Comparison of ENCODE assay signal across 2 cellular contexts in genomic region chr2:64831977-64832328, GRCh38.
TF ChIP-seq lines count a peak whose summit lies in the region.

No MANE protein-coding gene starts in this region.

TF ChIP-seq in SK-N-SH, 30 proteins besides CTCF, POLR2A, EP300 and RAD21 (continued from another document):
- TF ChIP-seq ELF1 (IDR thresholded peaks at IDR 0.05), result no peak
- TF ChIP-seq NRF1 (IDR thresholded peaks at IDR 0.05; ENCODE audit: low read depth, low read length), result no peak
- no peak for TF ChIP-seq USF1 (IDR thresholded peaks at IDR 0.05; ENCODE audit: borderline replicate concordance, low read depth)
- no peak for TF ChIP-seq CHD2 (IDR thresholded peaks at IDR 0.05; ENCODE audit: low read length, partially characterized antibody)
- no peak for TF ChIP-seq MEF2A (IDR thresholded peaks at IDR 0.05; ENCODE audit: borderline replicate concordance, low read depth)

TF ChIP-seq in SK-N-SH treated with all-trans-retinoic acid at 6 μM for 48 hours, 23 proteins besides CTCF, POLR2A, EP300 and RAD21 (continued from another document):
- TF ChIP-seq TSHZ2 (CRISPR knock-in tag; IDR thresholded peaks at IDR 0.05) (no peak), PPARA (CRISPR knock-in tag; IDR thresholded peaks at IDR 0.05; ENCODE audit: borderline replicate concordance) (no peak), ZC3H10 (CRISPR knock-in tag; IDR thresholded peaks at IDR 0.05) (no peak), SNAI2 (CRISPR knock-in tag; IDR thresholded peaks at IDR 0.05) (no peak), ZNF70 (CRISPR knock-in tag; IDR thresholded peaks at IDR 0.05) (no peak), ISL1 (CRISPR knock-in tag; IDR thresholded peaks at IDR 0.05) (no peak), BACH2 (CRISPR knock-in tag; IDR thresholded peaks at IDR 0.05; ENCODE audit: borderline replicate concordance) (no peak), ZFP30 (CRISPR knock-in tag; IDR thresholded peaks at IDR 0.05) (no peak), ZFP3 (CRISPR knock-in tag; IDR thresholded peaks at IDR 0.05) (no peak)
- TF ChIP-seq, protein P1, sequence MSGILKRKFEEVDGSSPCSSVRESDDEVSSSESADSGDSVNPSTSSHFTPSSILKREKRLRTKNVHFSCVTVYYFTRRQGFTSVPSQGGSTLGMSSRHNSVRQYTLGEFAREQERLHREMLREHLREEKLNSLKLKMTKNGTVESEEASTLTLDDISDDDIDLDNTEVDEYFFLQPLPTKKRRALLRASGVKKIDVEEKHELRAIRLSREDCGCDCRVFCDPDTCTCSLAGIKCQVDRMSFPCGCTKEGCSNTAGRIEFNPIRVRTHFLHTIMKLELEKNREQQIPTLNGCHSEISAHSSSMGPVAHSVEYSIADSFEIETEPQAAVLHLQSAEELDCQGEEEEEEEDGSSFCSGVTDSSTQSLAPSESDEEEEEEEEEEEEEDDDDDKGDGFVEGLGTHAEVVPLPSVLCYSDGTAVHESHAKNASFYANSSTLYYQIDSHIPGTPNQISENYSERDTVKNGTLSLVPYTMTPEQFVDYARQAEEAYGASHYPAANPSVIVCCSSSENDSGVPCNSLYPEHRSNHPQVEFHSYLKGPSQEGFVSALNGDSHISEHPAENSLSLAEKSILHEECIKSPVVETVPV (CRISPR knock-in tag; IDR thresholded peaks at IDR 0.05), result no peak
TF ChIP-seq in SK-N-SH treated with all-trans-retinoic acid at 6 μM for 48 hours: peak in this region for 0.
